In genomic region chr4:18020145-18020670, GRCh38 we compare ENCODE assay signal across 1 cellular context.
TF ChIP-seq lines count a peak whose summit lies in the region.

No MANE protein-coding gene starts in this region.

TF ChIP-seq in SK-N-SH treated with all-trans-retinoic acid at 6 μM for 48 hours, 23 proteins besides CTCF, POLR2A, EP300 and RAD21 (continued from another document):
- TF ChIP-seq PATZ1 (CRISPR knock-in tag; IDR thresholded peaks at IDR 0.05; ENCODE audit: borderline replicate concordance) (no peak), ZFP30 (CRISPR knock-in tag; IDR thresholded peaks at IDR 0.05) (no peak), ISL1 (CRISPR knock-in tag; IDR thresholded peaks at IDR 0.05) (no peak), RARB (CRISPR knock-in tag; IDR thresholded peaks at IDR 0.05) (no peak), BACH2 (CRISPR knock-in tag; IDR thresholded peaks at IDR 0.05; ENCODE audit: borderline replicate concordance) (no peak), ZC3H10 (CRISPR knock-in tag; IDR thresholded peaks at IDR 0.05) (no peak), CREB5 (CRISPR knock-in tag; IDR thresholded peaks at IDR 0.05; ENCODE audit: low read depth) (no peak)
